Comparison of ENCODE assay signal across 1 cellular context in the genomic region with DNA sequence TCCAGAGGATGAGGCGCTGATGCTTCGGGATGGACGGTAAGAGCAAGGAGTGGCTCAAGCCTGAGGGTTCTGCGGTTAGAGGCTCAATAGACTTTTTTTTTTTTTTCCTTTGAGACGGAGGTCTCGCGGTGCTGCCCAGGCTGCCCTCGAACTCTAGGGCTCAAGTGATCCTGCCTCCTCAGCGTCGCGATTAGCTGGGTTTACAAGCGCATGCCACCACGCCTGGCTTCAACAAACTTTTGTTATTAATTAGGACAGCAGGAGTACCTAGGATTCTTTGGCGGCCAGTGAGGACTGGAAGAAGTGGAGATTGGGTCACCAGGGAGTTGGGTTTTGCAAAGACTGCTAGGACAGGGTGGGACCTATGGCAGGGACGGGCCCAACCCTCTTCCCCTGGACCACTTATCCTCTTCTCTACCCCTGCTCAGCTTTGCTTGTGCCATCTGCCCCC.
TF ChIP-seq lines count a peak whose summit lies in the region.

No MANE protein-coding gene starts in this region.

TF ChIP-seq in HEK293, 187 proteins besides CTCF, POLR2A, EP300 and RAD21 (continued from another document):
- TF ChIP-seq INSM2 (tag by site-specific recombination; IDR thresholded peaks at IDR 0.05) (no peak), KLF9 (tag by site-specific recombination; IDR thresholded peaks at IDR 0.05; ENCODE audit: low read depth) (no peak), ZNF138 (tag by site-specific recombination; IDR thresholded peaks at IDR 0.05; ENCODE audit: borderline replicate concordance) (no peak), ZNF600 (tag by site-specific recombination; IDR thresholded peaks at IDR 0.05) (no peak), ZNF610 (tag by site-specific recombination; IDR thresholded peaks at IDR 0.05; ENCODE audit: borderline replicate concordance) (no peak)
TF ChIP-seq in HEK293: peak in this region for 0.
